27 cellular contexts compared by ENCODE assay signal in genomic region chr2:241914542-241914941, GRCh38. TPM values are rescaled to one million over a fixed set of nuclear protein-coding genes. Genes with fewer than 3 reads are reported as not detected.
"Had no signal": no experiment of that assay in that cellular context is flagged by ENCODE, and none has a peak within 500 bp of the region (broad histone marks: within the 10 kb centered on the region; RNA-seq: fewer than 3 reads in every experiment).

No MANE protein-coding gene starts in this region.

- H3K27me3 ChIP-seq: breast epithelium, Peyer's patch had no signal

- DNase-seq: activated CD4-positive, alpha-beta T cell treated with anti-CD3 and anti-CD28 coated beads for 48 hours; activated CD4-positive, alpha-beta T cell treated with anti-CD3 and anti-CD28 coated beads, Interleukin-2, amount 50 U/mL, for 4 hours; activated CD4-positive, CD25-positive, alpha-beta regulatory T cell treated with anti-CD3 and anti-CD28 coated beads, Interleukin-2, amount 50 U/mL, for 72 hours; activated CD8-positive, alpha-beta memory T cell treated with anti-CD3 and anti-CD28 coated beads, Interleukin-2, amount 50 U/mL, for 48 hours; activated CD8-positive, alpha-beta T cell treated with anti-CD3 and anti-CD28 coated beads, Interleukin-2, amount 10 ng/mL, durations not matched to agents 7 days and 5 days; activated gamma-delta T cell treated with Interleukin-2 at 50 U/mL for 16 hours; activated naive CD4-positive, alpha-beta T cell treated with anti-CD3 and anti-CD28 coated beads, Interleukin-2, amount 10 ng/mL, durations not matched to agents 7 days and 5 days; activated naive CD8-positive, alpha-beta T cell treated with anti-CD3 and anti-CD28 coated beads for 36 hours; activated T-cell treated with anti-CD3 and anti-CD28 coated beads, Interleukin-2, amount 50 U/mL, for 1 hour; Karpas-422; MM.1S; NCI-H1105 treated with DMSO at 0.1 percent for 48 hours; NCI-H1436 treated with DMSO at 0.1 percent for 48 hours; NCI-H187; NCI-H2081; NCI-H446; NCI-H524; Peyer's patch; SHP77 had no signal

- H3K27me3 Mint-ChIP-seq: activated naive CD4-positive, alpha-beta T cell treated with anti-CD3 and anti-CD28 coated beads, Interleukin-2, amount 10 ng/mL, durations not matched to agents 7 days and 5 days; activated naive CD8-positive, alpha-beta T cell treated with anti-CD3 and anti-CD28 coated beads for 36 hours; central memory CD8-positive, alpha-beta T cell had no signal

- H3K4me3 ChIP-seq: breast epithelium, K562, Peyer's patch, SJSA1 had no signal

- H3K36me3 ChIP-seq: breast epithelium, Peyer's patch, SJSA1 had no signal

- H3K27ac Mint-ChIP-seq: activated CD8-positive, alpha-beta T cell treated with anti-CD3 and anti-CD28 coated beads, Interleukin-2, amount 10 ng/mL, durations not matched to agents 7 days and 5 days; activated naive CD4-positive, alpha-beta T cell treated with anti-CD3 and anti-CD28 coated beads, Interleukin-2, amount 10 ng/mL, durations not matched to agents 7 days and 5 days; activated naive CD8-positive, alpha-beta T cell treated with anti-CD3 and anti-CD28 coated beads for 36 hours; T-helper 1 cell treated with Interleukin-12 subunit alpha and Interleukin-12 subunit beta and Interleukin-4 antibody, amounts not matched to agents 30 μg/mL and 1 μg/mL, for 36 hours; WTC11 had no signal

- H3K27ac ChIP-seq: breast epithelium, Peyer's patch, SJSA1 had no signal

- ATAC-seq: activated CD8-positive, alpha-beta T cell treated with anti-CD3 and anti-CD28 coated beads, Interleukin-2, amount 10 ng/mL, durations not matched to agents 7 days and 5 days; K562; SK-N-SH treated with all-trans-retinoic acid at 6 μM for 48 hours; WTC11 had no signal

- H3K4me1 ChIP-seq: breast epithelium, Peyer's patch, SJSA1 had no signal

- H3K9me3 ChIP-seq: Peyer's patch, SJSA1 had no signal

- H3K4me1 Mint-ChIP-seq: activated naive CD4-positive, alpha-beta T cell treated with anti-CD3 and anti-CD28 coated beads, Interleukin-2, amount 10 ng/mL, durations not matched to agents 7 days and 5 days; activated naive CD8-positive, alpha-beta T cell treated with anti-CD3 and anti-CD28 coated beads for 36 hours; central memory CD8-positive, alpha-beta T cell had no signal

- H3K4me3 Mint-ChIP-seq: activated CD8-positive, alpha-beta T cell treated with anti-CD3 and anti-CD28 coated beads, Interleukin-2, amount 10 ng/mL, durations not matched to agents 7 days and 5 days; activated naive CD4-positive, alpha-beta T cell treated with anti-CD3 and anti-CD28 coated beads, Interleukin-2, amount 10 ng/mL, durations not matched to agents 7 days and 5 days; activated naive CD8-positive, alpha-beta T cell treated with anti-CD3 and anti-CD28 coated beads for 36 hours; central memory CD8-positive, alpha-beta T cell; T-helper 1 cell treated with Interleukin-12 subunit alpha and Interleukin-12 subunit beta and Interleukin-4 antibody, amounts not matched to agents 30 μg/mL and 1 μg/mL, for 36 hours; WTC11 had no signal

- H3K36me3 Mint-ChIP-seq: WTC11 had no signal

- H3K9me3 Mint-ChIP-seq: activated naive CD4-positive, alpha-beta T cell treated with anti-CD3 and anti-CD28 coated beads, Interleukin-2, amount 10 ng/mL, durations not matched to agents 7 days and 5 days; central memory CD8-positive, alpha-beta T cell; T-helper 1 cell treated with Interleukin-12 subunit alpha and Interleukin-12 subunit beta and Interleukin-4 antibody, amounts not matched to agents 30 μg/mL and 1 μg/mL, for 36 hours; WTC11 had no signal

RNA-seq across cellular contexts. Expression of gene RTP5, which starts 45.0 kb away (rescaled TPM):
- total RNA-seq: activated CD8-positive, alpha-beta T cell treated with anti-CD3 and anti-CD28 coated beads, Interleukin-2, amount 10 ng/mL, durations not matched to agents 7 days and 5 days; aorta; K562; SJSA1; WTC11 had no signal
- polyA plus RNA-seq: aorta, K562 had no signal

RNA-seq across cellular contexts. Expression of gene PDCD1, which starts 55.8 kb away (rescaled TPM):
- total RNA-seq: SJSA1 had no signal
- polyA plus RNA-seq: aorta had no signal
